27 cellular contexts compared by ENCODE assay signal in the genomic region with DNA sequence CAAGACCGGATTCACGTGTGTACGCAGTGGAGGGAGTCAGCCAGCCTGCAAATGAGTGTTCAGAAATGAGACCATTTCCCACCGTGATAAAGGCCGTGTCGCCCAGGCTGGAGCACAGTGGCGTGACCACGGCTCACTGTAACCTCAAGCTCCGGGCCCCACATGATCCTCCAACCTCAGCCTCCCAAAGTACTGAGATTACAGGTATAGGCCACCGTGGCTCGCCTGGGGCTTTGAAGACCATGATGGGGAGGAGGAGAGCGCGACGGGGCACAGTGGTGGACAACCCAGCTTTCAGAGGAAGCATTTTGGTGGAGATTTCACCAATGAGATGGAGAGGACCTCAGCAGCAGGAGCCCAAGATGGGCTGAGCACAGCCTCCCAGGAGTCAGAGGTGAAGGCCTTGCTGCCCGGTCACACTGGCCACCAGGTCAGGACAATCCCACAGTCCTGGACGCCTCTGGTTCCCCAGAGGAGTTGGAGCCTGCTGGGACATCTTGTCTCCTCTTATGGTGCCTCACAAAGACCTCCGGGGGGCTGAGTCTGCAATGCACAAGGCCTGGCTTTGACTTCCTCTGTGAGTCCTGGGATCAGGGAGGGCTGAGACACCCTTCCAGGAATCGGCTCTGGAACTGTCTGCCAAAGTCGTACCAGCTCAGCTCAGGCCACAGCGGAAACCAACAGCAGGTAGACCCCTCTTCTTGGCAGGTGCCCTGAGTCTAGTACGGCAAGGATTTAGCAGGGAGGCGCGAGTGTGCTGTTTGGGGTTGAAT. TPM values are rescaled to one million over a fixed set of nuclear protein-coding genes. Genes with fewer than 3 reads are reported as not detected.
DNase-seq lines count a peak whose midpoint lies in the region; ATAC-seq and TF ChIP-seq lines count a peak whose summit lies in the region.
"Had no signal": no experiment of that assay in that cellular context is flagged by ENCODE, and none has a peak within 500 bp of the region (broad histone marks: within the 10 kb centered on the region; RNA-seq: fewer than 3 reads in every experiment).

No MANE protein-coding gene starts in this region.

- ATAC-seq in activated CD4-positive, CD25-positive, alpha-beta regulatory T cell treated with anti-CD3 and anti-CD28 coated beads, Interleukin-2, amount 50 U/mL, for 24 hours = no peak
- ATAC-seq in DND-41 (ENCODE audit: insufficient read depth, low read depth) = no peak
- ATAC-seq in left ventricle myocardium superior = no peak
- ATAC-seq: activated T-cell treated with anti-CD3 and anti-CD28 coated beads, Interleukin-2, amount 50 U/mL, for 4 hours; body of pancreas; gastrocnemius medialis; psoas muscle had no signal

- peaks cover 46% of the 10 kb centered on the region for H3K4me1 ChIP-seq in DND-41 (ENCODE audit: insufficient read depth, low read length)
- H3K4me1 ChIP-seq in neural progenitor cell = peaks cover 19% of the 10 kb centered on the region
- H3K4me1 ChIP-seq: body of pancreas, esophagus squamous epithelium, gastrocnemius medialis, psoas muscle had no signal

- no peaks in the 10 kb centered on the region for H4K20me1 ChIP-seq in DND-41 (ENCODE audit: insufficient read depth, low read length)
- H4K20me1 ChIP-seq in neural progenitor cell (ENCODE audit: low read depth) = no peaks in the 10 kb centered on the region

- TF ChIP-seq CTCF in DND-41 (IDR thresholded peaks at IDR 0.05; ENCODE audit: borderline replicate concordance, extremely low read depth, low read length, poor library complexity, severe bottlenecking) (no peak), neural progenitor cell (IDR thresholded peaks at IDR 0.05) (no peak)

- H3F3A ChIP-seq in neural progenitor cell (ENCODE audit: low read depth) = no peaks in the 10 kb centered on the region

- H3K27me3 ChIP-seq in DND-41 (ENCODE audit: insufficient read depth, low read length, poor library complexity) (no peaks in the 10 kb centered on the region), neural progenitor cell (no peaks in the 10 kb centered on the region)
- H3K27me3 ChIP-seq: body of pancreas, esophagus squamous epithelium, gastrocnemius medialis had no signal

- H3K4me2 ChIP-seq in DND-41 (ENCODE audit: insufficient read depth, low read length) (no peak overlapping the region), neural progenitor cell (no peak overlapping the region)

- H3K9ac ChIP-seq in DND-41 (ENCODE audit: low read depth, low read length) = no peak overlapping the region
- H3K9ac ChIP-seq in neural progenitor cell = no peak overlapping the region

- H3K79me2 ChIP-seq in DND-41 (ENCODE audit: insufficient read depth, low read length) (no peaks in the 10 kb centered on the region), neural progenitor cell (ENCODE audit: low read depth) (no peaks in the 10 kb centered on the region)

- H3K9me3 ChIP-seq in DND-41 (ENCODE audit: insufficient read depth, low read length, severe bottlenecking) (no peaks in the 10 kb centered on the region), neural progenitor cell (ENCODE audit: low read depth) (no peaks in the 10 kb centered on the region)
- H3K9me3 ChIP-seq: body of pancreas, esophagus squamous epithelium, gastrocnemius medialis, psoas muscle, thoracic aorta had no signal

- no peak overlapping the region for H3K27ac Mint-ChIP-seq in neural progenitor cell
- H3K27ac Mint-ChIP-seq: activated naive CD8-positive, alpha-beta T cell treated with anti-CD3 and anti-CD28 coated beads, Interleukin-2, amount 10 ng/mL, durations not matched to agents 7 days and 5 days; mesothelial cell of epicardium had no signal

- H3K4me1 Mint-ChIP-seq in neural progenitor cell = peaks cover 12% of the 10 kb centered on the region

- H2AFZ ChIP-seq in DND-41 (ENCODE audit: low read depth, low read length) (no peak overlapping the region), neural progenitor cell (replicated peaks) (no peak overlapping the region)

- peak; percentile 17 for DNase-seq in activated CD4-positive, CD25-positive, alpha-beta regulatory T cell treated with anti-CD3 and anti-CD28 coated beads, Interleukin-2, amount 50 U/mL, for 72 hours
- DNase-seq in DND-41 (no peak), left ventricle myocardium superior (peak; percentile 21), posterior cingulate gyrus (peak in 6 of 10 donors; percentile 3 to 74 (median 10)), NCI-H2171 (lab: John Stamatoyannopoulos, UW) (no peak), SKM-1 (lab: John Stamatoyannopoulos, UW; ENCODE audit: unreplicated experiment) (no peak), neural progenitor cell (ENCODE audit: low spot score) (no peak)
- DNase-seq: activated CD4-positive, alpha-beta T cell treated with anti-CD3 and anti-CD28 coated beads for 1 hour; activated T-cell treated with anti-CD3 and anti-CD28 coated beads, Interleukin-2, amount 50 U/mL, for 4 hours; effector memory CD4-positive, alpha-beta T cell; esophagus squamous epithelium; gastrocnemius medialis; KBM-7; NCI-H1694 treated with DMSO at 0.1 percent for 48 hours; NCI-H69; stimulated activated CD4-positive, alpha-beta T cell treated with anti-CD3 and anti-CD28 coated beads, Interleukin-2, amount 100 ng/mL, for 24 hours; stimulated activated naive CD4-positive, alpha-beta T cell had no signal

- H3K9me3 Mint-ChIP-seq in neural progenitor cell = peaks cover 3% of the 10 kb centered on the region
- H3K9me3 Mint-ChIP-seq: activated T-cell treated with anti-CD3 and anti-CD28 coated beads, Interleukin-2, amount 50 U/mL, for 4 hours; mesothelial cell of epicardium; neural crest cell had no signal

- H3K36me3 ChIP-seq in DND-41 (ENCODE audit: insufficient read depth, low read length) (no peaks in the 10 kb centered on the region), neural progenitor cell (no peaks in the 10 kb centered on the region)
- H3K36me3 ChIP-seq: esophagus squamous epithelium, gastrocnemius medialis, thoracic aorta had no signal

- peak overlapping the region; percentile 32; the same call in 1 of the 2 replicates for H3K27ac ChIP-seq in DND-41 (ENCODE audit: low read length)
- H3K27ac ChIP-seq in neural progenitor cell = no peak overlapping the region
- H3K27ac ChIP-seq: 22Rv1, body of pancreas, esophagus squamous epithelium, gastrocnemius medialis, psoas muscle, RWPE1, thoracic aorta had no signal

- peaks cover 11% of the 10 kb centered on the region for H3K27me3 Mint-ChIP-seq in neural progenitor cell (ENCODE audit: insufficient read depth, low read depth)
- H3K27me3 Mint-ChIP-seq: activated naive CD8-positive, alpha-beta T cell treated with anti-CD3 and anti-CD28 coated beads, Interleukin-2, amount 10 ng/mL, durations not matched to agents 7 days and 5 days had no signal

- intact Hi-C loops in left ventricle myocardium superior (cut with micrococcal nuclease) = no loop called here
- intact Hi-C loops in posterior cingulate gyrus (cut with DNase I) = no loop called here

- H3K4me3 ChIP-seq in DND-41 (ENCODE audit: low read depth in 1 of 2, low read length in 2 of 2) = no peak overlapping the region
- no peak overlapping the region for H3K4me3 ChIP-seq in neural progenitor cell
- H3K4me3 ChIP-seq: body of pancreas, esophagus squamous epithelium, gastrocnemius medialis, psoas muscle, skin epidermis, thoracic aorta had no signal

- H3K36me3 Mint-ChIP-seq in neural progenitor cell = no peaks in the 10 kb centered on the region
- H3K36me3 Mint-ChIP-seq: activated naive CD8-positive, alpha-beta T cell treated with anti-CD3 and anti-CD28 coated beads, Interleukin-2, amount 10 ng/mL, durations not matched to agents 7 days and 5 days; mesothelial cell of epicardium had no signal

- no peak overlapping the region for H3K4me3 Mint-ChIP-seq in neural progenitor cell
- H3K4me3 Mint-ChIP-seq: activated naive CD8-positive, alpha-beta T cell treated with anti-CD3 and anti-CD28 coated beads, Interleukin-2, amount 10 ng/mL, durations not matched to agents 7 days and 5 days; activated T-cell treated with anti-CD3 and anti-CD28 coated beads, Interleukin-2, amount 50 U/mL, for 4 hours; mesothelial cell of epicardium; neural crest cell had no signal

RNA-seq across cellular contexts. Expression of a gene that starts 22.4 kb away (rescaled TPM):
- total RNA-seq in left ventricle myocardium superior (44.0 TPM), neural progenitor cell (ENCODE audit: low replicate concordance) (22.7 and 58.8 TPM in 2 replicates)

RNA-seq across cellular contexts. Expression of a gene that starts 42.4 kb away (rescaled TPM):
- total RNA-seq in left ventricle myocardium superior (8.2 TPM), neural progenitor cell (ENCODE audit: low replicate concordance) (24.4 and 25.0 TPM in 2 replicates)

RNA-seq across cellular contexts. Expression of a gene that starts 42.4 kb away (rescaled TPM):
- total RNA-seq in left ventricle myocardium superior (1.9 TPM), neural progenitor cell (ENCODE audit: low replicate concordance) (1.5 and 1.7 TPM in 2 replicates)

Comparison
In these comparisons a context has a peak if more than half of its experiments do, and no peak if none do; other contexts are left out.
1. DNase-seq: peak in activated CD4-positive, CD25-positive, alpha-beta regulatory T cell treated with anti-CD3 and anti-CD28 coated beads, Interleukin-2, amount 50 U/mL, for 72 hours (single experiment), left ventricle myocardium superior (single experiment) and posterior cingulate gyrus (6 of 10); none in DND-41 (single experiment), NCI-H2171 (single experiment), SKM-1 (single experiment) and neural progenitor cell (single experiment).